In genomic region chr2:2845796-2846315, GRCh38 we compare ENCODE assay signal across 14 cellular contexts.
"Had no signal": no experiment of that assay in that cellular context is flagged by ENCODE, and none has a peak within 500 bp of the region (broad histone marks: within the 10 kb centered on the region; RNA-seq: fewer than 3 reads in every experiment).

No MANE protein-coding gene starts in this region.

- H3K27ac ChIP-seq: breast epithelium, gastroesophageal sphincter, left lung, transverse colon had no signal

- H3K4me1 ChIP-seq: breast epithelium, left lung, transverse colon had no signal

- H3K9me3 ChIP-seq: breast epithelium, gastroesophageal sphincter, left lung, transverse colon had no signal

- ATAC-seq: activated CD8-positive, alpha-beta T cell treated with anti-CD3 and anti-CD28 coated beads for 36 hours; activated T-cell treated with anti-CD3 and anti-CD28 coated beads, Interleukin-2, amount 50 U/mL, for 72 hours; left lung had no signal

- H3K27me3 ChIP-seq: breast epithelium, gastroesophageal sphincter, left lung, transverse colon had no signal

- H3K4me3 ChIP-seq: breast epithelium, gastroesophageal sphincter, left lung, transverse colon had no signal

- DNase-seq: activated CD4-positive, alpha-beta T cell treated with anti-CD3 and anti-CD28 coated beads for 4 hours; activated CD8-positive, alpha-beta memory T cell treated with anti-CD3 and anti-CD28 coated beads, Interleukin-2, amount 50 U/mL, for 4 hours; activated CD8-positive, alpha-beta T cell treated with anti-CD3 and anti-CD28 coated beads for 36 hours; activated gamma-delta T cell treated with Interleukin-2 at 50 U/mL for 16 hours; activated naive CD8-positive, alpha-beta T cell treated with anti-CD3 and anti-CD28 coated beads for 36 hours; activated T-cell treated with anti-CD3 and anti-CD28 coated beads, Interleukin-2, amount 50 U/mL, for 72 hours; left lung; nephron progenitor cell; stimulated activated CD4-positive, alpha-beta T cell treated with anti-CD3 and anti-CD28 coated beads, Interleukin-15, amount 100 ng/mL, for 24 hours; stimulated activated CD4-positive, alpha-beta T cell treated with anti-CD3 and anti-CD28 coated beads, Interleukin-4, amount 100 ng/mL, for 24 hours; T-helper 1 cell; transverse colon had no signal

- H3K36me3 ChIP-seq: breast epithelium, gastroesophageal sphincter, left lung, transverse colon had no signal
